ENCODE assay signal across 18 cellular contexts in genomic region chr5:525164-525761, GRCh38. TPM values are rescaled to one million over a fixed set of nuclear protein-coding genes. Genes with fewer than 3 reads are reported as not detected.
DNase-seq lines count a peak whose midpoint lies in the region; ATAC-seq and TF ChIP-seq lines count a peak whose summit lies in the region.
"Had no signal": no experiment of that assay in that cellular context is flagged by ENCODE, and none has a peak within 500 bp of the region (broad histone marks: within the 10 kb centered on the region; RNA-seq: fewer than 3 reads in every experiment).

No MANE protein-coding gene starts in this region.

- H3K27ac ChIP-seq in right atrium auricular region (no peak overlapping the region), ascending aorta (no peak overlapping the region)
- H3K27ac ChIP-seq: adrenal gland, heart right ventricle, sigmoid colon had no signal

- TF ChIP-seq CTCF in right atrium auricular region (IDR thresholded peaks at IDR 0.05): no peak
- no peak for TF ChIP-seq CTCF in activated B cell treated with CpG ODN at 0.5 μM for 24 hours (IDR thresholded peaks at IDR 0.05)
- TF ChIP-seq CTCF in mesothelial cell of epicardium (IDR thresholded peaks at IDR 0.05; ENCODE audit: unreplicated experiment): no peak
- TF ChIP-seq CTCF in ascending aorta (IDR thresholded peaks at IDR 0.05): no peak

- H3K27ac Mint-ChIP-seq in activated B cell treated with CpG ODN at 0.5 μM for 24 hours (no peak overlapping the region), mesothelial cell of epicardium (no peak overlapping the region)

- H3K36me3 ChIP-seq in right atrium auricular region: no peaks in the 10 kb centered on the region
- H3K36me3 ChIP-seq in ascending aorta: no peaks in the 10 kb centered on the region
- H3K36me3 ChIP-seq: adrenal gland, heart right ventricle, sigmoid colon had no signal

- H3K4me3 Mint-ChIP-seq in activated B cell treated with CpG ODN at 0.5 μM for 24 hours (peak overlapping the region; percentile 29), mesothelial cell of epicardium (peak overlapping the region; percentile 59)

- peaks cover 56% of the 10 kb centered on the region for H3K27me3 Mint-ChIP-seq in activated B cell treated with CpG ODN at 0.5 μM for 24 hours
- peaks cover 85% of the 10 kb centered on the region for H3K27me3 Mint-ChIP-seq in mesothelial cell of epicardium (ENCODE audit: low read depth)

- H3K9me3 ChIP-seq in right atrium auricular region (no peaks in the 10 kb centered on the region), ascending aorta (no peaks in the 10 kb centered on the region)
- H3K9me3 ChIP-seq: adrenal gland, heart right ventricle, sigmoid colon had no signal

- DNase-seq in left ventricle myocardium superior: peak; percentile 20
- no peak for DNase-seq in right atrium auricular region (ENCODE audit: low spot score)
- no peak for DNase-seq in activated B cell treated with CpG ODN at 0.5 μM for 24 hours
- DNase-seq in mesothelial cell of epicardium (ENCODE audit: low spot score in 2 of 2, unreplicated experiment in 2 of 2): no peak
- no peak for DNase-seq in ascending aorta (ENCODE audit: low spot score in 2 of 2)
- DNase-seq in COLO668 (lab: John Stamatoyannopoulos, UW; ENCODE audit: unreplicated experiment): no peak
- DNase-seq: activated CD4-positive, alpha-beta T cell treated with anti-CD3 and anti-CD28 coated beads for 1 hour; adrenal gland; AML-193; central memory CD4-positive, alpha-beta T cell; effector memory CD4-positive, alpha-beta T cell; GDM1; mesendoderm; NCI-H1694; SHP77 treated with DMSO at 0.1 percent for 48 hours; sigmoid colon had no signal

- H3K4me1 Mint-ChIP-seq in activated B cell treated with CpG ODN at 0.5 μM for 24 hours (peaks cover 48% of the 10 kb centered on the region), mesothelial cell of epicardium (peaks cover 11% of the 10 kb centered on the region)

- CTCF ChIA-PET in activated B cell treated with CpG ODN at 0.5 μM for 24 hours (lab: Charles Lee): no interaction called here

- POLR2A ChIA-PET in activated B cell treated with CpG ODN at 0.5 μM for 24 hours (lab: Charles Lee): no interaction called here

- H3K36me3 Mint-ChIP-seq in activated B cell treated with CpG ODN at 0.5 μM for 24 hours (ENCODE audit: low read depth) (no peaks in the 10 kb centered on the region), mesothelial cell of epicardium (no peaks in the 10 kb centered on the region)

- no peak for ATAC-seq in left ventricle myocardium superior
- no peak for ATAC-seq in activated B cell treated with CpG ODN at 0.5 μM for 24 hours (ENCODE audit: low read depth)
- ATAC-seq in esophagus mucosa: no peak
- ATAC-seq: heart right ventricle had no signal

- H3K4me1 ChIP-seq in right atrium auricular region (peaks cover 0 to 14% of the 10 kb centered on the region in 2 donors), ascending aorta (no peaks in the 10 kb centered on the region)

- H3K9me3 Mint-ChIP-seq in activated B cell treated with CpG ODN at 0.5 μM for 24 hours (no peaks in the 10 kb centered on the region), mesothelial cell of epicardium (no peaks in the 10 kb centered on the region)

- intact Hi-C loops in left ventricle myocardium superior (cut with micrococcal nuclease) (no loop called here), activated B cell treated with CpG ODN at 0.5 μM for 24 hours (cut with micrococcal nuclease) (no loop called here), ascending aorta (cut with DNase I) (no loop called here)

- H3K4me3 ChIP-seq in right atrium auricular region (no peak overlapping the region), ascending aorta (no peak overlapping the region)
- H3K4me3 ChIP-seq: adrenal gland, heart right ventricle had no signal

- peaks cover 11 to 27% of the 10 kb centered on the region in 2 donors for H3K27me3 ChIP-seq in right atrium auricular region
- H3K27me3 ChIP-seq in ascending aorta: peaks cover 12% of the 10 kb centered on the region

RNA-seq across cellular contexts. Expression of gene SLC9A3, which starts 1.0 kb away (rescaled TPM):
- total RNA-seq in left ventricle myocardium superior (1.3 TPM), right atrium auricular region (1 to 10 TPM; 1.8 to 2.3 TPM), activated B cell treated with CpG ODN at 0.5 μM for 24 hours (0.20 and 0.42 TPM in 2 replicates), mesothelial cell of epicardium (1.9 to 2.4 TPM (median 2.3 TPM) in 3 replicates), ascending aorta (9.9 TPM), esophagus mucosa (1.6 TPM)
